ENCODE assay signal across 23 cellular contexts in genomic region chr13:110318920-110319319, GRCh38. TPM values are rescaled to one million over a fixed set of nuclear protein-coding genes. Genes with fewer than 3 reads are reported as not detected.
DNase-seq lines count a peak whose midpoint lies in the region; TF ChIP-seq lines count a peak whose summit lies in the region.
"Had no signal": no experiment of that assay in that cellular context is flagged by ENCODE, and none has a peak within 500 bp of the region (broad histone marks: within the 10 kb centered on the region; RNA-seq: fewer than 3 reads in every experiment).

No MANE protein-coding gene starts in this region.

- no peak overlapping the region for H2BK120ac ChIP-seq in mesenchymal stem cell (ENCODE audit: low read depth, low read length)

- no peak overlapping the region for H3K4me2 ChIP-seq in mesenchymal stem cell (ENCODE audit: low read length, poor library complexity, severe bottlenecking)

- no peak overlapping the region for H2BK5ac ChIP-seq in mesenchymal stem cell (ENCODE audit: low read depth, low read length, poor library complexity, severe bottlenecking)

- peak overlapping the region; percentile 72 for H3K27ac ChIP-seq in brain microvascular endothelial cell
- peak overlapping the region; percentile 99 for H3K27ac ChIP-seq in mesenchymal stem cell (ENCODE audit: low read length, poor library complexity, severe bottlenecking)
- H3K27ac ChIP-seq in tibial artery: peak overlapping the region; percentile 43 to 93
- H3K27ac ChIP-seq: 22Rv1, BLaER1, WERI-Rb-1 had no signal

- no peak overlapping the region for H4K91ac ChIP-seq in mesenchymal stem cell (ENCODE audit: low read length)

- H3K18ac ChIP-seq in mesenchymal stem cell (ENCODE audit: low read depth in 1 of 2, low read length in 2 of 2): peak overlapping the region in 1 of 2 experiments; percentile 11

- H3K27me3 ChIP-seq in brain microvascular endothelial cell (replicated peaks): no peaks in the 10 kb centered on the region
- H3K27me3 ChIP-seq in mesenchymal stem cell (ENCODE audit: control insufficient read depth in 1 of 2, insufficient read depth in 1 of 2, low read length in 2 of 2): no peaks in the 10 kb centered on the region
- H3K27me3 ChIP-seq in tibial artery: no peaks in the 10 kb centered on the region
- H3K27me3 ChIP-seq: SJCRH30, tibial nerve had no signal

- in situ Hi-C loops in brain microvascular endothelial cell (cut with HindIII; ENCODE audit: low pct_ligation_motif_present, low sequenced_read_pairs): no loop called here

- no peak overlapping the region for H3K23ac ChIP-seq in mesenchymal stem cell (ENCODE audit: low read length in 2 of 2)

- no peak overlapping the region for H3K14ac ChIP-seq in mesenchymal stem cell (ENCODE audit: low read length in 2 of 2)

- H3K4me1 ChIP-seq in mesenchymal stem cell (ENCODE audit: control insufficient read depth, insufficient read depth, low read depth, low read length): peaks cover 36% of the 10 kb centered on the region
- peaks cover 8 to 100% (median 89%) of the 10 kb centered on the region in 4 donors for H3K4me1 ChIP-seq in tibial artery

- intact Hi-C loops in tibial artery (cut with DNase I; ENCODE audit: low total_unique reads): no loop called here

- H3K9me3 ChIP-seq in mesenchymal stem cell (ENCODE audit: control insufficient read depth, low read length) (no peaks in the 10 kb centered on the region), tibial artery (no peaks in the 10 kb centered on the region)
- H3K9me3 ChIP-seq: SJCRH30, tibial nerve had no signal

- H2BK15ac ChIP-seq in mesenchymal stem cell (ENCODE audit: low read depth, poor library complexity, severe bottlenecking): no peak overlapping the region

- H3K4ac ChIP-seq in mesenchymal stem cell (ENCODE audit: low read depth in 1 of 2, low read length in 2 of 2): no peak overlapping the region

- H3K36me3 ChIP-seq in brain microvascular endothelial cell (replicated peaks) (peaks cover 64% of the 10 kb centered on the region), mesenchymal stem cell (ENCODE audit: control insufficient read depth in 1 of 2, insufficient read depth in 2 of 2, low read depth in 1 of 2, low read length in 2 of 2) (peaks cover 6 to 54% of the 10 kb centered on the region in 2 experiments), tibial artery (peaks cover 11 to 14% (median 14%) of the 10 kb centered on the region in 3 donors)
- H3K36me3 ChIP-seq: BLaER1 had no signal

- H3K9ac ChIP-seq in mesenchymal stem cell (ENCODE audit: low read length): no peak overlapping the region
- H3K9ac ChIP-seq: BLaER1 had no signal

- 92% methylated on average over 4 of the region's 7 CpGs for WGBS in mesenchymal stem cell

- peaks cover 4% of the 10 kb centered on the region for H3K79me1 ChIP-seq in mesenchymal stem cell (replicated peaks; ENCODE audit: low read length, poor library complexity, severe bottlenecking)

- H2AK5ac ChIP-seq in mesenchymal stem cell (ENCODE audit: low read length, severe bottlenecking): peak overlapping the region; percentile 89

- no peak for TF ChIP-seq CTCF in brain microvascular endothelial cell (IDR thresholded peaks at IDR 0.05; ENCODE audit: low read depth, low read length, missing control alignments)
- TF ChIP-seq CTCF in tibial artery (IDR thresholded peaks at IDR 0.05): no peak
- no peak for TF ChIP-seq CTCF in HFFc6 (IDR thresholded peaks at IDR 0.05)

- DNase-seq in activated CD8-positive, alpha-beta memory T cell treated with anti-CD3 and anti-CD28 coated beads for 24 hours: peak; percentile 17
- no peak for DNase-seq in activated CD8-positive, alpha-beta memory T cell treated with anti-CD3 and anti-CD28 coated beads, Interleukin-2, amount 50 U/mL, for 4 hours
- DNase-seq in brain microvascular endothelial cell (no peak), mesenchymal stem cell (no peak), tibial artery (peak in 1 of 2 donors; percentile 54), NCI-H187 (lab: John Stamatoyannopoulos, UW) (no peak), HFFc6 (no peak)
- DNase-seq in NK-92 treated with Interleukin-12 subunit alpha and Interleukin-12 subunit beta, amount 100 ng/mL, for 24 hours (lab: John Stamatoyannopoulos, UW): no peak
- DNase-seq: activated CD4-positive, alpha-beta memory T cell treated with anti-CD3 and anti-CD28 coated beads, Interleukin-2, amount 10 ng/mL, durations not matched to agents 7 days and 5 days; activated T-cell treated with anti-CD3 and anti-CD28 coated beads, Interleukin-2, amount 50 U/mL, for 4 hours; GOT3; hypothalamus; kidney glomerular epithelial cell; NCI-H526; SJCRH30; WERI-Rb-1 had no signal

- H2BK12ac ChIP-seq in mesenchymal stem cell (ENCODE audit: low read length in 2 of 2): no peak overlapping the region

- no peak overlapping the region for H3K27ac Mint-ChIP-seq in HFFc6
- H3K27ac Mint-ChIP-seq: activated CD4-positive, alpha-beta memory T cell treated with anti-CD3 and anti-CD28 coated beads, Interleukin-2, amount 10 ng/mL, durations not matched to agents 7 days and 5 days; activated naive CD4-positive, alpha-beta T cell treated with anti-CD3 and anti-CD28 coated beads, Interleukin-2, amount 50 U/mL, for 24 hours; T-helper 1 cell treated with Interleukin-12 subunit alpha and Interleukin-12 subunit beta and Interleukin-4 antibody, amounts not matched to agents 30 μg/mL and 1 μg/mL, for 36 hours had no signal

- no peaks in the 10 kb centered on the region for H3K9me3 Mint-ChIP-seq in HFFc6
- H3K9me3 Mint-ChIP-seq: activated naive CD4-positive, alpha-beta T cell treated with anti-CD3 and anti-CD28 coated beads, Interleukin-2, amount 50 U/mL, for 24 hours; activated T-cell treated with anti-CD3 and anti-CD28 coated beads, Interleukin-2, amount 50 U/mL, for 4 hours; T-helper 1 cell treated with Interleukin-12 subunit alpha and Interleukin-12 subunit beta and Interleukin-4 antibody, amounts not matched to agents 30 μg/mL and 1 μg/mL, for 36 hours had no signal

- H2AFZ ChIP-seq in mesenchymal stem cell (ENCODE audit: low read depth, low read length): no peak overlapping the region

- peaks cover 55% of the 10 kb centered on the region for H3K36me3 Mint-ChIP-seq in HFFc6 (ENCODE audit: low read depth)
- H3K36me3 Mint-ChIP-seq: activated naive CD4-positive, alpha-beta T cell treated with anti-CD3 and anti-CD28 coated beads, Interleukin-2, amount 50 U/mL, for 24 hours had no signal

- peaks cover 86% of the 10 kb centered on the region for H3K4me1 Mint-ChIP-seq in HFFc6 (ENCODE audit: low read depth)

- H3K27me3 Mint-ChIP-seq in HFFc6 (ENCODE audit: insufficient read depth): peaks cover 2% of the 10 kb centered on the region

- no peak overlapping the region for H3K4me3 ChIP-seq in brain microvascular endothelial cell (ENCODE audit: low read depth, low read length)
- H3K4me3 ChIP-seq in mesenchymal stem cell (ENCODE audit: insufficient read depth in 1 of 2, low read depth in 1 of 2, low read length in 2 of 2): no peak overlapping the region
- no peak overlapping the region for H3K4me3 ChIP-seq in tibial artery
- H3K4me3 ChIP-seq: BLaER1, SJCRH30, tibial nerve had no signal

- H4K8ac ChIP-seq in mesenchymal stem cell (ENCODE audit: low read length): no peak overlapping the region

- H3K4me3 Mint-ChIP-seq in HFFc6: no peak overlapping the region
- H3K4me3 Mint-ChIP-seq: activated CD4-positive, alpha-beta memory T cell treated with anti-CD3 and anti-CD28 coated beads, Interleukin-2, amount 10 ng/mL, durations not matched to agents 7 days and 5 days; activated naive CD4-positive, alpha-beta T cell treated with anti-CD3 and anti-CD28 coated beads, Interleukin-2, amount 50 U/mL, for 24 hours; activated T-cell treated with anti-CD3 and anti-CD28 coated beads, Interleukin-2, amount 50 U/mL, for 4 hours; neural crest cell; T-helper 1 cell treated with Interleukin-12 subunit alpha and Interleukin-12 subunit beta and Interleukin-4 antibody, amounts not matched to agents 30 μg/mL and 1 μg/mL, for 36 hours had no signal

RNA-seq across cellular contexts. Expression of gene COL4A2, which starts 11.8 kb away (rescaled TPM):
- polyA plus RNA-seq in mesenchymal stem cell (2013, experiment 1 of 2): 2,099 TPM
- 2,053 TPM for polyA plus RNA-seq in mesenchymal stem cell (2013, experiment 2 of 2)
- total RNA-seq in HFFc6 (2021; fragmentation: NEBNext Ultra II Directional; extraction: Animal tissue kit (Norgen Biotek cat#: 25700)): 100 to 1,000 TPM; 202 to 327 (median 217) TPM
- total RNA-seq: activated CD4-positive, alpha-beta memory T cell treated with anti-CD3 and anti-CD28 coated beads, Interleukin-2, amount 10 ng/mL, durations not matched to agents 7 days and 5 days had no signal

RNA-seq across cellular contexts. Expression of gene COL4A1, which starts 12.0 kb away (rescaled TPM):
- 2,271 TPM for polyA plus RNA-seq in mesenchymal stem cell (2013, experiment 1 of 2)
- 2,270 TPM for polyA plus RNA-seq in mesenchymal stem cell (2013, experiment 2 of 2)
- total RNA-seq in HFFc6 (2021; fragmentation: NEBNext Ultra II Directional; extraction: Animal tissue kit (Norgen Biotek cat#: 25700)): 100 to 1,000 TPM; 137 to 328 (median 148) TPM
- total RNA-seq: activated CD4-positive, alpha-beta memory T cell treated with anti-CD3 and anti-CD28 coated beads, Interleukin-2, amount 10 ng/mL, durations not matched to agents 7 days and 5 days; HepG2 had no signal
- polyA plus RNA-seq: HepG2 had no signal
